Comparison of ENCODE assay signal across 1 cellular context in genomic region chr5:177089825-177090641, GRCh38.
TF ChIP-seq lines count a peak whose summit lies in the region.

No MANE protein-coding gene starts in this region.

TF ChIP-seq in HepG2, 621 proteins besides CTCF, POLR2A, EP300 and RAD21 (continued from another document):
- TF ChIP-seq DPF2 (CRISPR knock-in tag; IDR thresholded peaks at IDR 0.05; ENCODE audit: borderline replicate concordance, low read depth) (no peak), HCFC1 (IDR thresholded peaks at IDR 0.05; ENCODE audit: low read depth, low read length) (no peak), NFYB (CRISPR knock-in tag; IDR thresholded peaks at IDR 0.05) (no peak), ZNF652 (CRISPR knock-in tag; IDR thresholded peaks at IDR 0.05; ENCODE audit: borderline replicate concordance, low read depth) (no peak), BRF2 (CRISPR knock-in tag; IDR thresholded peaks at IDR 0.05) (no peak), ZNF329 (CRISPR knock-in tag; IDR thresholded peaks at IDR 0.05; ENCODE audit: low read depth) (no peak), PAWR (CRISPR knock-in tag; IDR thresholded peaks at IDR 0.05; ENCODE audit: borderline replicate concordance) (no peak), SSRP1 (CRISPR knock-in tag; IDR thresholded peaks at IDR 0.05) (no peak), KDM5B (CRISPR knock-in tag; IDR thresholded peaks at IDR 0.05; ENCODE audit: borderline replicate concordance) (no peak), ZNF124 (CRISPR knock-in tag; IDR thresholded peaks at IDR 0.05) (no peak), HES4 (CRISPR knock-in tag; IDR thresholded peaks at IDR 0.05; ENCODE audit: borderline replicate concordance) (0 out of 2 replicates have a peak, but pooled peaks have one; percentile 40), ZNF280D (CRISPR knock-in tag; IDR thresholded peaks at IDR 0.05) (no peak), SNAPC5 (CRISPR knock-in tag; IDR thresholded peaks at IDR 0.05; ENCODE audit: borderline replicate concordance) (no peak), PRMT3 (CRISPR knock-in tag; IDR thresholded peaks at IDR 0.05; ENCODE audit: borderline replicate concordance, low read depth) (no peak)
